In the genomic region with DNA sequence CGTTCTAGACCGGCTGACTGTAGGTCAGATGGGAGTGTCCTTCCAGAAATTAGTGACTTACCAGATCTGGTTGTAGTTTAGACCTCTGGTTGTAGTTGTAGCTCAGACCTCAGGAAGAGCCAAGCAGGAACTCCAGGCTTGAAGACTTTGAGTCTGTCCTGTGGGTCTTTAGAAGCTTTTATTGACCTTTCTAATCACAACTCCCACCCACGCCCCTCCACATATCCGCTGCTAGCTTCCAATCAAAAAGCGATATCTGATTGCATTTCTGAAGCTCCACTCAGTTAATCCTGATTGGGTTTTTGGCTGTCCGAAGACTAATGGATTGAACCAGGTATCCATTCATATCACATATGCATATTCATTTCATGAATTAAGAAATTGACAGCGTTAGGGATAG, we compare ENCODE assay signal across 12 cellular contexts. TPM values are rescaled to one million over a fixed set of nuclear protein-coding genes. Genes with fewer than 3 reads are reported as not detected.
DNase-seq lines count a peak whose midpoint lies in the region; TF ChIP-seq lines count a peak whose summit lies in the region.
"Not testable (repeated sequence)": the region's sequence is repeated elsewhere in the genome, so short reads cannot be mapped to it uniquely, and the experiment has no call there.
"Had no signal": no experiment of that assay in that cellular context is flagged by ENCODE, and none has a peak within 500 bp of the region (broad histone marks: within the 10 kb centered on the region; RNA-seq: fewer than 3 reads in every experiment).

HNRNPCL1 (minus strand) TSS at position 101 of the 400 bp plus-strand sequence. CDS start 431 bp downstream, outside the sequence.

- H3K9me3 Mint-ChIP-seq in endothelial cell (ENCODE audit: unreplicated experiment): peaks cover 11% of the 10 kb centered on the region

- H3K4me3 Mint-ChIP-seq in endothelial cell (ENCODE audit: unreplicated experiment): peak within 1 kb of the TSS; percentile 1

- H3K36me3 Mint-ChIP-seq in endothelial cell (ENCODE audit: low read depth, unreplicated experiment): not testable (repeated sequence)

- H3K4me1 Mint-ChIP-seq in endothelial cell (ENCODE audit: unreplicated experiment): not testable (repeated sequence)

- TF ChIP-seq CTCF in endothelial cell (IDR thresholded peaks at IDR 0.05; ENCODE audit: unreplicated experiment): not testable (repeated sequence)

- H3K27ac Mint-ChIP-seq in endothelial cell (ENCODE audit: unreplicated experiment): not testable (repeated sequence)

- not testable (repeated sequence) for H3K27me3 Mint-ChIP-seq in endothelial cell (ENCODE audit: unreplicated experiment)

- not testable (repeated sequence) for DNase-seq in endothelial cell (ENCODE audit: low spot score)

RNA-seq across cellular contexts. Expression of gene HNRNPCL1, which starts in this region (rescaled TPM):
- not detected for total RNA-seq in endothelial cell (ENCODE audit: unreplicated experiment)
- total RNA-seq: A172; A673; B cell; Caco-2; Calu3; CD4-positive, alpha-beta memory T cell; CD4-positive, alpha-beta T cell; CD4-positive, CD25-positive, alpha-beta regulatory T cell; CD8-positive, alpha-beta memory T cell; CD8-positive, alpha-beta T cell; Daoy had no signal
